Comparison of ENCODE assay signal across 9 cellular contexts in genomic region chr7:49791089-49791741, GRCh38. TPM values are rescaled to one million over a fixed set of nuclear protein-coding genes. Genes with fewer than 3 reads are reported as not detected.
DNase-seq lines count a peak whose midpoint lies in the region; ATAC-seq, FAIRE-seq and TF ChIP-seq lines count a peak whose summit lies in the region.
"Had no signal": no experiment of that assay in that cellular context is flagged by ENCODE, and none has a peak within 500 bp of the region (broad histone marks: within the 10 kb centered on the region; RNA-seq: fewer than 3 reads in every experiment).

No MANE protein-coding gene starts in this region.

- peak; percentile 59 for TF ChIP-seq CTCF in GM13976 (IDR thresholded peaks at IDR 0.05; ENCODE audit: borderline replicate concordance, control extremely low read depth, extremely low read depth, insufficient read depth, missing control alignments)
- TF ChIP-seq CTCF in bronchial epithelial cell (IDR thresholded peaks at IDR 0.05; ENCODE audit: insufficient read depth, low read length, severe bottlenecking) = peak; percentile 17
- peak in 3 of 4 donors; percentile 9 to 26 (median 22) for TF ChIP-seq CTCF in pancreas (IDR thresholded peaks at IDR 0.05)
- peak in 1 of 7 experiments; percentile 6 for TF ChIP-seq CTCF in stomach (IDR thresholded peaks at IDR 0.05)

- H3K27me3 ChIP-seq in bronchial epithelial cell (ENCODE audit: control insufficient read depth, insufficient read depth, low read length) (no peaks in the 10 kb centered on the region), pancreas (no peaks in the 10 kb centered on the region), stomach (no peaks in the 10 kb centered on the region)

- H3K4me1 ChIP-seq in pancreas (no peaks in the 10 kb centered on the region), stomach (no peaks in the 10 kb centered on the region)

- in situ Hi-C loops in GM13976 (cut with MboI; ENCODE audit: low sequenced_read_pairs, unreplicated experiment) = loop anchor here (25.0 kb wide), 1 partner anchor 304 kb away; no protein-coding TSS in a partner anchor
- in situ Hi-C loops in KBM-7 (cut with MboI; ENCODE audit: low pct_unique_long_range_greater_than_20kb, low sequenced_read_pairs) = no loop called here

- TF ChIP-seq EP300 in stomach (IDR thresholded peaks at IDR 0.05) = no peak

- FAIRE-seq in bronchial epithelial cell (lab: Jason Lieb, UNC) (no peak), pancreas (lab: Jason Lieb, UNC) (no peak)

- 12 to 16% methylated on average over 7 of the region's 7 CpGs for WGBS in pancreas, 2 donors
- 16 to 23% (median 17%) methylated on average over 7 of the region's 7 CpGs for WGBS in stomach, 5 donors

- peak; percentile 88 for ATAC-seq in GM21529 (IDR thresholded peaks at IDR 0.05; ENCODE audit: unreplicated experiment)
- ATAC-seq in pancreas = peak in 3 of 4 donors; percentile 70 to 86 (median 76)

- no peak for TF ChIP-seq POLR2A in stomach (IDR thresholded peaks at IDR 0.05)

- DNase-seq in GM13976 (ENCODE audit: low spot score) = peak; percentile 69
- peak; percentile 39 for DNase-seq in KBM-7
- peak; percentile 25 for DNase-seq in bronchial epithelial cell (ENCODE audit: low read depth)
- DNase-seq in pancreas = peak in 1 of 6 donors; percentile 29
- no peak for DNase-seq in HCEC 1CT
- no peak for DNase-seq in stomach
- no peak for DNase-seq in EL

- H3K27ac ChIP-seq in pancreas (no peak overlapping the region), stomach (no peak overlapping the region)
- H3K27ac ChIP-seq: SK-N-MC had no signal

- no peak overlapping the region for H3K4me3 ChIP-seq in bronchial epithelial cell (ENCODE audit: low read depth, low read length)
- no peak overlapping the region for H3K4me3 ChIP-seq in pancreas
- no peak overlapping the region for H3K4me3 ChIP-seq in stomach
- H3K4me3 ChIP-seq: SK-N-MC had no signal

- H3K36me3 ChIP-seq in bronchial epithelial cell (ENCODE audit: control insufficient read depth, insufficient read depth, low read length) (no peaks in the 10 kb centered on the region), pancreas (no peaks in the 10 kb centered on the region), stomach (no peaks in the 10 kb centered on the region)

- intact Hi-C loops in pancreas (cut with DNase I) = no loop called here
- intact Hi-C loops in stomach (cut with DNase I; ENCODE audit: low total_unique reads) = no loop called here

- H3K9me3 ChIP-seq in pancreas (no peaks in the 10 kb centered on the region), stomach (no peaks in the 10 kb centered on the region)

RNA-seq across cellular contexts. Expression of gene VWC2, which starts 17.8 kb away (rescaled TPM):
- total RNA-seq in bronchial epithelial cell = not detected in 2 replicates
- under 1 TPM in 3 of 6 donors, not detected in 3; under 0.01 to 0.04 (median 0.03) TPM for total RNA-seq in pancreas
- polyA plus RNA-seq in pancreas = under 1 TPM in 1 of 2 donors, not detected in 1; 0.02 TPM
- under 1 TPM in 3 of 5 donors, not detected in 2; under 0.01 to 0.45 (median 0.18) TPM for total RNA-seq in stomach
- under 1 TPM in 1 of 3 donors, not detected in 2; 0.03 TPM for polyA plus RNA-seq in stomach

Comparison
In these comparisons a context has a peak if more than half of its experiments do, and no peak if none do; other contexts are left out.
1. DNase-seq: peak in GM13976 (single experiment), KBM-7 (single experiment) and bronchial epithelial cell (single experiment); none in HCEC 1CT (single experiment), stomach (single experiment) and EL (single experiment).